In genomic region chr1:158002630-158003408, GRCh38 we compare ENCODE assay signal across 9 cellular contexts. TPM values are rescaled to one million over a fixed set of nuclear protein-coding genes. Genes with fewer than 3 reads are reported as not detected.
DNase-seq lines count a peak whose midpoint lies in the region; ATAC-seq and TF ChIP-seq lines count a peak whose summit lies in the region.
"Had no signal": no experiment of that assay in that cellular context is flagged by ENCODE, and none has a peak within 500 bp of the region (broad histone marks: within the 10 kb centered on the region; RNA-seq: fewer than 3 reads in every experiment).

No MANE protein-coding gene starts in this region.

- no peak for DNase-seq in heart right ventricle
- DNase-seq in cardiac septum (ENCODE audit: low spot score), result no peak
- no peak for DNase-seq in epithelial cell of prostate (ENCODE audit: low read depth, low spot score)
- DNase-seq in activated CD4-positive, alpha-beta T cell treated with anti-CD3 and anti-CD28 coated beads for 1 hour, result no peak
- DNase-seq in stimulated activated naive B cell treated with anti-CD40 and anti-IgM and Interleukin-4, amounts not matched to agents 10 μg/mL and 1 μg/mL and 100 μg/mL, for 72 hours, result no peak
- no peak for DNase-seq in NOMO-1 treated with DMSO at 0.1 percent for 48 hours (lab: John Stamatoyannopoulos, UW; ENCODE audit: unreplicated experiment)
- DNase-seq: left colon had no signal

- H3K27me3 Mint-ChIP-seq in nephron (ENCODE audit: low read depth), result no peaks in the 10 kb centered on the region
- H3K27me3 Mint-ChIP-seq in stimulated activated naive B cell treated with anti-CD40 and anti-IgM and Interleukin-4, amounts not matched to agents 10 μg/mL and 1 μg/mL and 100 μg/mL, for 72 hours, result peaks cover 34 to 36% of the 10 kb centered on the region in 2 donors

- peaks cover 33% of the 10 kb centered on the region for H3K36me3 Mint-ChIP-seq in nephron (ENCODE audit: low read depth)
- no peaks in the 10 kb centered on the region for H3K36me3 Mint-ChIP-seq in stimulated activated naive B cell treated with anti-CD40 and anti-IgM and Interleukin-4, amounts not matched to agents 10 μg/mL and 1 μg/mL and 100 μg/mL, for 72 hours

- 35 to 48% methylated on average over 14 of the region's 14 CpGs for WGBS in heart right ventricle, 2 donors

- peaks cover 92% of the 10 kb centered on the region for H3K4me1 Mint-ChIP-seq in nephron
- no peaks in the 10 kb centered on the region for H3K4me1 Mint-ChIP-seq in stimulated activated naive B cell treated with anti-CD40 and anti-IgM and Interleukin-4, amounts not matched to agents 10 μg/mL and 1 μg/mL and 100 μg/mL, for 72 hours

- H3K27ac ChIP-seq in heart right ventricle, result peak overlapping the region in 9 of 10 donors; percentile 4 to 91 (median 58)
- peak overlapping the region; percentile 40 for H3K27ac ChIP-seq in epithelial cell of prostate

- TF ChIP-seq POLR2A in GM18505 (IDR thresholded peaks at IDR 0.05; ENCODE audit: borderline replicate concordance, extremely low read depth, insufficient read depth, insufficient read length), result no peak

- no peaks in the 10 kb centered on the region for H3K36me3 ChIP-seq in heart right ventricle

- H3K4me1 ChIP-seq in heart right ventricle, result peaks cover 36 to 94% (median 69%) of the 10 kb centered on the region in 9 donors

- H3K4me3 ChIP-seq in heart right ventricle, result peak overlapping the region in 1 of 10 donors; percentile 5

- intact Hi-C loops in heart right ventricle (cut with DNase I) (no loop called here), cardiac septum (cut with DNase I) (no loop called here)

- H3K9me3 Mint-ChIP-seq in nephron, result no peaks in the 10 kb centered on the region
- H3K9me3 Mint-ChIP-seq in stimulated activated naive B cell treated with anti-CD40 and anti-IgM and Interleukin-4, amounts not matched to agents 10 μg/mL and 1 μg/mL and 100 μg/mL, for 72 hours, result no peaks in the 10 kb centered on the region

- H3K27ac Mint-ChIP-seq in nephron, result peak overlapping the region; percentile 96 to 97 (median 97)
- H3K27ac Mint-ChIP-seq in stimulated activated naive B cell treated with anti-CD40 and anti-IgM and Interleukin-4, amounts not matched to agents 10 μg/mL and 1 μg/mL and 100 μg/mL, for 72 hours, result no peak overlapping the region

- TF ChIP-seq CTCF in heart right ventricle (IDR thresholded peaks at IDR 0.05) (no peak), nephron (IDR thresholded peaks at IDR 0.05; ENCODE audit: unreplicated experiment in 3 of 3) (no peak)

- ATAC-seq in heart right ventricle (peak in 5 of 8 donors; percentile 9 to 39 (median 21)), GM18505 (IDR thresholded peaks at IDR 0.05; ENCODE audit: unreplicated experiment) (no peak)
- ATAC-seq in stimulated activated naive B cell treated with anti-CD40 and anti-IgM and Interleukin-4, amounts not matched to agents 10 μg/mL and 1 μg/mL and 100 μg/mL, for 72 hours (replicated peaks), result no peak
- ATAC-seq: left colon had no signal

- no peaks in the 10 kb centered on the region for H3K9me3 ChIP-seq in heart right ventricle

- H3K4me3 Mint-ChIP-seq in nephron, result peak overlapping the region; percentile 40 to 48 (median 42)
- no peak overlapping the region for H3K4me3 Mint-ChIP-seq in stimulated activated naive B cell treated with anti-CD40 and anti-IgM and Interleukin-4, amounts not matched to agents 10 μg/mL and 1 μg/mL and 100 μg/mL, for 72 hours

- H3K27me3 ChIP-seq in heart right ventricle, result no peaks in the 10 kb centered on the region

RNA-seq across cellular contexts. Expression of gene KIRREL1, which starts 9.4 kb away (rescaled TPM):
- 10 to 100 TPM in 3 of 10 donors, 1 to 10 TPM in 7; 4.7 to 14.7 (median 7.5) TPM for total RNA-seq in heart right ventricle
- 1 to 10 TPM; 4.1 to 4.5 TPM for polyA plus RNA-seq in heart right ventricle
- 10.9 TPM for total RNA-seq in cardiac septum

Comparison
In these comparisons a context has a peak if more than half of its experiments do, and no peak if none do; other contexts are left out.
1. ATAC-seq: peak in heart right ventricle (5 of 8); none in GM18505 (single experiment) and stimulated activated naive B cell treated with anti-CD40 and anti-IgM and Interleukin-4, amounts not matched to agents 10 μg/mL and 1 μg/mL and 100 μg/mL, for 72 hours (0 of 2).
2. H3K4me3 Mint-ChIP-seq: peak in nephron (3 of 3); none in stimulated activated naive B cell treated with anti-CD40 and anti-IgM and Interleukin-4, amounts not matched to agents 10 μg/mL and 1 μg/mL and 100 μg/mL, for 72 hours (0 of 2).